ENCODE assay signal across 18 cellular contexts in the genomic region with DNA sequence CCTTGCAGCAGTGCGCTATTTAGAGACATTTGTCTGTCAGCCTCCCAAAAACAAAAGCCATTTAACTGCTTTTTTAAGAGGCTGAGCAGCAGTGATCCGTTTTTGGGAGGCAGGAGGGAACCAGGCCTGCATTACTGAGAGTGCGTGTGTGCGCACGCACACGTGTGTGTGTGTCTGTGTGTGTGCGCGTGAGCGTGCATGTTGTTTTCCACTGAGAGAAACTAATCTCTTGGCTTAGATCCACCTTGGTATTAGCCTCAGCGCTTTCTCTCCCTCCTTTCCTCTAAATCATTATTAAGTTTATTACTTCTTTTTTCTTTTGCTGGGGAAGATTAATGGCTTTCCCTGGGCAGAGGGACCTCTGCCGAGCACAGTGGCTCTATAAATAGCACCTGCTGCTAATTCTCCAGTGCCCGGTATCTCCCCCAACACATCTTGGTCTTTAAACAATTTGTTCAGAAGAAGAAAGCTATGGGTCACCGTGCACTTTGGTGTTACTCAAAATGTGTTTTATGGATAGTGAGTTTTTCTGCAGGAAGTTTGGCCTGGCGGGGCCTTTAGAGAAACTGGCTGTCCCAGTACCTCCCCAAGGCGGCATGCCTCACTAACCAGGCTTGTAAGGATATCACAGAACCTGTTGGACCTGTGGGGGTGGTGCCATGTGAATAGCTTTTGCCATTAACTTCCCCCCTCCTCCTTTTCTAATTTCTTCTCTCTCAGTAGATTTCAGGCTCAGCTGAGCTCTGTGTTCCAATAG.
DNase-seq lines count a peak whose midpoint lies in the region; FAIRE-seq and TF ChIP-seq lines count a peak whose summit lies in the region.
"Had no signal": no experiment of that assay in that cellular context is flagged by ENCODE, and none has a peak within 500 bp of the region (broad histone marks: within the 10 kb centered on the region; RNA-seq: fewer than 3 reads in every experiment).

No MANE protein-coding gene starts in this region.

- no peak for TF ChIP-seq EP300 in sigmoid colon (IDR thresholded peaks at IDR 0.05)

- POLR2A ChIA-PET in HEK293 (lab: Yijun Ruan, JAX), result no interaction called here

- H3K4me1 ChIP-seq in HEK293 (ENCODE audit: control insufficient read depth, insufficient read depth, low read length) (peaks cover 4% of the 10 kb centered on the region; the same call in 1 of the 2 replicates), kidney (ENCODE audit: control insufficient read depth in 1 of 2, insufficient read depth in 1 of 2, low read depth in 1 of 2, low read length in 2 of 2) (peaks cover 3 to 18% of the 10 kb centered on the region in 2 donors), sigmoid colon (peaks cover 0 to 25% (median 20%) of the 10 kb centered on the region in 4 donors)

- H3K4me3 ChIP-seq in HEK293 (ENCODE audit: low read depth, low read length), result no peak overlapping the region
- peak overlapping the region; percentile 28 to 29 for H3K4me3 ChIP-seq in kidney (ENCODE audit: low read length in 2 of 2)
- H3K4me3 ChIP-seq in sigmoid colon, result peak overlapping the region in 2 of 4 donors; percentile 1 to 23
- H3K4me3 ChIP-seq: MG63, SK-N-MC had no signal

- CTCF ChIA-PET in HEK293 (lab: Yijun Ruan, JAX), result no interaction called here

- H3K36me3 ChIP-seq in HEK293 (ENCODE audit: control insufficient read depth in 2 of 2, insufficient read depth in 1 of 2, low read length in 2 of 2) (no peaks in the 10 kb centered on the region), kidney (ENCODE audit: control insufficient read depth in 1 of 2, insufficient read depth in 2 of 2, low read length in 2 of 2) (no peaks in the 10 kb centered on the region), sigmoid colon (no peaks in the 10 kb centered on the region)
- H3K36me3 ChIP-seq: MG63 had no signal

- WGBS in sigmoid colon, 2 donors, result 67 to 81% methylated on average over 15 of the region's 15 CpGs

- H3K27me3 ChIP-seq in sigmoid colon, result no peaks in the 10 kb centered on the region
- H3K27me3 ChIP-seq: MG63 had no signal

- FAIRE-seq in kidney (lab: Jason Lieb, UNC), result no peak
- FAIRE-seq: TTC549 had no signal

- H3K9ac ChIP-seq in kidney (ENCODE audit: low read length in 2 of 2), result peak overlapping the region in 1 of 2 donors; percentile 23

- DNase-seq in SK-N-DZ (ENCODE audit: low spot score) (peak; percentile 16), kidney (peak; percentile 91), sigmoid colon (no peak), KG1 (lab: John Stamatoyannopoulos, UW) (no peak), epidermal melanocyte (ENCODE audit: insufficient read length, low spot score) (no peak), superior temporal gyrus (ENCODE audit: extremely low spot score) (no peak)
- DNase-seq: activated naive CD4-positive, alpha-beta T cell treated with anti-CD3 and anti-CD28 coated beads, Interleukin-2, amount 50 U/mL, for 16 hours; activated T-cell treated with anti-CD3 and anti-CD28 coated beads for 4 hours; left colon; MG63; NCI-H2029; NCI-H526; posterior cingulate gyrus; stimulated activated CD4-positive, alpha-beta T cell treated with anti-CD3 and anti-CD28 coated beads, Interleukin-15, amount 100 ng/mL, for 24 hours; stimulated activated naive CD8-positive, alpha-beta T cell treated with anti-CD3 and anti-CD28 coated beads, Interleukin-15, Interleukin-2, amounts not matched to agents 100 U/mL and 50 U/mL, for 24 hours had no signal

- intact Hi-C loops in kidney (cut with DNase I) (no loop called here), sigmoid colon (cut with DNase I) (no loop called here)

- no peak overlapping the region for H3K27ac ChIP-seq in HEK293 (ENCODE audit: extremely low read depth, low read depth, low read length)
- H3K27ac ChIP-seq in kidney (ENCODE audit: low read depth in 2 of 2, low read length in 2 of 2), result peak overlapping the region; percentile 29 to 48
- H3K27ac ChIP-seq in sigmoid colon, result peak overlapping the region; percentile 48 to 67 (median 57)
- H3K27ac ChIP-seq: SK-N-MC had no signal

- no peak for TF ChIP-seq POLR2A in sigmoid colon (IDR thresholded peaks at IDR 0.05)

- H3K9me3 ChIP-seq in HEK293 (ENCODE audit: control insufficient read depth, insufficient read depth, low read depth, low read length) (no peaks in the 10 kb centered on the region), kidney (ENCODE audit: control insufficient read depth in 1 of 2, low read length in 2 of 2) (no peaks in the 10 kb centered on the region), sigmoid colon (no peaks in the 10 kb centered on the region)
- H3K9me3 ChIP-seq: MG63 had no signal

- TF ChIP-seq CTCF in HEK293 (tag by site-specific recombination; IDR thresholded peaks at IDR 0.05) (no peak), kidney (IDR thresholded peaks at IDR 0.05; ENCODE audit: borderline replicate concordance, extremely low read depth, insufficient read depth) (no peak), sigmoid colon (IDR thresholded peaks at IDR 0.05) (no peak)

TF ChIP-seq in HEK293, 187 proteins besides CTCF, POLR2A, EP300 and RAD21:
- TF ChIP-seq SCRT2 (tag by site-specific recombination; IDR thresholded peaks at IDR 0.05) (peak; percentile 67), FEZF1 (tag by site-specific recombination; IDR thresholded peaks at IDR 0.05) (no peak), SP7 (tag by site-specific recombination; IDR thresholded peaks at IDR 0.05) (no peak), ZNF350 (tag by site-specific recombination; IDR thresholded peaks at IDR 0.05) (no peak), ZNF341 (tag by site-specific recombination; IDR thresholded peaks at IDR 0.05; ENCODE audit: low read depth) (0 out of 2 replicates have a peak, but pooled peaks have one; percentile 15), YY2 (tag by site-specific recombination; IDR thresholded peaks at IDR 0.05) (no peak), ZBTB21 (tag by site-specific recombination; IDR thresholded peaks at IDR 0.05) (no peak), ZNF274 (IDR thresholded peaks at IDR 0.05; ENCODE audit: low read length) (no peak), ZNF274 (tag by site-specific recombination; IDR thresholded peaks at IDR 0.05; ENCODE audit: borderline replicate concordance) (no peak), ZNF335 (tag by site-specific recombination; conservative IDR thresholded peaks at IDR 0.05) (no peak), SCRT1 (tag by site-specific recombination; IDR thresholded peaks at IDR 0.05; ENCODE audit: borderline replicate concordance) (0 out of 2 replicates have a peak, but pooled peaks have one; percentile 25), ZNF747 (tag by site-specific recombination; IDR thresholded peaks at IDR 0.05) (no peak)
- TF ChIP-seq, protein P1, sequence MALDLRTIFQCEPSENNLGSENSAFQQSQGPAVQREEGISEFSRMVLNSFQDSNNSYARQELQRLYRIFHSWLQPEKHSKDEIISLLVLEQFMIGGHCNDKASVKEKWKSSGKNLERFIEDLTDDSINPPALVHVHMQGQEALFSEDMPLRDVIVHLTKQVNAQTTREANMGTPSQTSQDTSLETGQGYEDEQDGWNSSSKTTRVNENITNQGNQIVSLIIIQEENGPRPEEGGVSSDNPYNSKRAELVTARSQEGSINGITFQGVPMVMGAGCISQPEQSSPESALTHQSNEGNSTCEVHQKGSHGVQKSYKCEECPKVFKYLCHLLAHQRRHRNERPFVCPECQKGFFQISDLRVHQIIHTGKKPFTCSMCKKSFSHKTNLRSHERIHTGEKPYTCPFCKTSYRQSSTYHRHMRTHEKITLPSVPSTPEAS (tag by site-specific recombination; IDR thresholded peaks at IDR 0.05), result no peak
- TF ChIP-seq, protein P2, sequence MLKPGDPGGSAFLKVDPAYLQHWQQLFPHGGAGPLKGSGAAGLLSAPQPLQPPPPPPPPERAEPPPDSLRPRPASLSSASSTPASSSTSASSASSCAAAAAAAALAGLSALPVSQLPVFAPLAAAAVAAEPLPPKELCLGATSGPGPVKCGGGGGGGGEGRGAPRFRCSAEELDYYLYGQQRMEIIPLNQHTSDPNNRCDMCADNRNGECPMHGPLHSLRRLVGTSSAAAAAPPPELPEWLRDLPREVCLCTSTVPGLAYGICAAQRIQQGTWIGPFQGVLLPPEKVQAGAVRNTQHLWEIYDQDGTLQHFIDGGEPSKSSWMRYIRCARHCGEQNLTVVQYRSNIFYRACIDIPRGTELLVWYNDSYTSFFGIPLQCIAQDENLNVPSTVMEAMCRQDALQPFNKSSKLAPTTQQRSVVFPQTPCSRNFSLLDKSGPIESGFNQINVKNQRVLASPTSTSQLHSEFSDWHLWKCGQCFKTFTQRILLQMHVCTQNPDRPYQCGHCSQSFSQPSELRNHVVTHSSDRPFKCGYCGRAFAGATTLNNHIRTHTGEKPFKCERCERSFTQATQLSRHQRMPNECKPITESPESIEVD (tag by site-specific recombination; IDR thresholded peaks at IDR 0.05), result 0 out of 2 replicates have a peak, but pooled peaks have one; percentile 4
- TF ChIP-seq, protein P3, sequence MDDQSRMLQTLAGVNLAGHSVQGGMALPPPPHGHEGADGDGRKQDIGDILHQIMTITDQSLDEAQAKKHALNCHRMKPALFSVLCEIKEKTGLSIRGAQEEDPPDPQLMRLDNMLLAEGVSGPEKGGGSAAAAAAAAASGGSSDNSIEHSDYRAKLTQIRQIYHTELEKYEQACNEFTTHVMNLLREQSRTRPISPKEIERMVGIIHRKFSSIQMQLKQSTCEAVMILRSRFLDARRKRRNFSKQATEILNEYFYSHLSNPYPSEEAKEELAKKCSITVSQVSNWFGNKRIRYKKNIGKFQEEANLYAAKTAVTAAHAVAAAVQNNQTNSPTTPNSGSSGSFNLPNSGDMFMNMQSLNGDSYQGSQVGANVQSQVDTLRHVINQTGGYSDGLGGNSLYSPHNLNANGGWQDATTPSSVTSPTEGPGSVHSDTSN (CRISPR knock-in tag; IDR thresholded peaks at IDR 0.05), result no peak

Comparison
In these comparisons a context has a peak if more than half of its experiments do, and no peak if none do; other contexts are left out.
1. DNase-seq: peak in SK-N-DZ (single experiment) and kidney (single experiment); none in sigmoid colon (single experiment), KG1 (single experiment), epidermal melanocyte (single experiment) and superior temporal gyrus (single experiment).